In the genomic region with DNA sequence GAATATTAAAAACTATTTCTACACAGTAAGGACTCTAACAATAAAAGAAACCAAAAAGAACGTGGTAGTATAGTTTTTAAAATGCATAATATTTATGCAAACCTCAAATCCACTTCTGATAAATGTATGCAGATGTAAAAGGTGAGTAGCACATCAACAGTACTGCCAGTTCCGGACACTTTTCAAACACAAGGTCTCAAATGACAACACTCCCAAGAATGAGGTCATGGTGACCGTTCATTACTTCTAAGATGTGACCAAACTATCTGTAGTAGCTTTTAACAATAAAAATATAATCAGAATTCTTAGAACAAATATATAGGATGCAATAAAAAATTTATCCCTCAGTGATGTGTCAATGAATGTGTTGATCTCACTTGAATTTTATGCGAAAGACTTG, we compare ENCODE assay signal across 28 cellular contexts.
"Had no signal": no experiment of that assay in that cellular context is flagged by ENCODE, and none has a peak within 500 bp of the region (broad histone marks: within the 10 kb centered on the region; RNA-seq: fewer than 3 reads in every experiment).

No MANE protein-coding gene starts in this region.

- ATAC-seq: activated CD8-positive, alpha-beta T cell treated with anti-CD3 and anti-CD28 coated beads for 36 hours; activated naive CD8-positive, alpha-beta T cell treated with anti-CD3 and anti-CD28 coated beads, Interleukin-2, amount 50 U/mL, for 24 hours; activated T-cell treated with anti-CD3 and anti-CD28 coated beads, Interleukin-2, amount 50 U/mL, for 4 hours; body of pancreas; foreskin keratinocyte; gastrocnemius medialis; heart left ventricle; WTC11 had no signal

- H3K36me3 ChIP-seq: adrenal gland, gastrocnemius medialis, heart left ventricle had no signal

- H3K27ac ChIP-seq: adrenal gland, body of pancreas, epithelial cell of prostate, foreskin keratinocyte, gastrocnemius medialis, heart left ventricle, VCaP had no signal

- DNase-seq: activated CD4-positive, alpha-beta T cell treated with anti-CD3 and anti-CD28 coated beads for 1 hour; activated CD4-positive, alpha-beta T cell treated with anti-CD3 and anti-CD28 coated beads for 4 hours; activated CD4-positive, alpha-beta T cell treated with anti-CD3 and anti-CD28 coated beads, Interleukin-2, amount 10 ng/mL, durations not matched to agents 7 days and 5 days; activated CD4-positive, alpha-beta T cell treated with anti-CD3 and anti-CD28 coated beads, Interleukin-2, amount 50 U/mL, for 4 hours; activated CD8-positive, alpha-beta memory T cell treated with anti-CD3 and anti-CD28 coated beads for 24 hours; activated CD8-positive, alpha-beta T cell treated with anti-CD3 and anti-CD28 coated beads for 36 hours; activated effector memory CD4-positive, alpha-beta T cell treated with anti-CD3 and anti-CD28 coated beads, Interleukin-2, amount 50 U/mL, for 16 hours; activated naive CD4-positive, alpha-beta T cell treated with anti-CD3 and anti-CD28 coated beads for 36 hours; activated naive CD8-positive, alpha-beta T cell treated with anti-CD3 and anti-CD28 coated beads for 36 hours; activated naive CD8-positive, alpha-beta T cell treated with anti-CD3 and anti-CD28 coated beads, Interleukin-2, amount 50 U/mL, for 24 hours; activated T-cell treated with anti-CD3 and anti-CD28 coated beads, Interleukin-2, amount 50 U/mL, for 4 hours; adrenal gland; amygdala; aorta; body of pancreas; caudate nucleus; cortex of kidney; effector CD8-positive, alpha-beta T cell; foreskin keratinocyte; gastrocnemius medialis; glutamatergic neuron; heart left ventricle; T-helper 2 cell had no signal

- H3K4me3 ChIP-seq: adrenal gland, body of pancreas, gastrocnemius medialis, heart left ventricle had no signal

- H3K27me3 ChIP-seq: adrenal gland, body of pancreas, foreskin keratinocyte, gastrocnemius medialis, heart left ventricle had no signal

- H3K4me1 ChIP-seq: adrenal gland, body of pancreas, gastrocnemius medialis, heart left ventricle had no signal

- FAIRE-seq: colon, endothelial cell of umbilical vein had no signal
